In the genomic region with DNA sequence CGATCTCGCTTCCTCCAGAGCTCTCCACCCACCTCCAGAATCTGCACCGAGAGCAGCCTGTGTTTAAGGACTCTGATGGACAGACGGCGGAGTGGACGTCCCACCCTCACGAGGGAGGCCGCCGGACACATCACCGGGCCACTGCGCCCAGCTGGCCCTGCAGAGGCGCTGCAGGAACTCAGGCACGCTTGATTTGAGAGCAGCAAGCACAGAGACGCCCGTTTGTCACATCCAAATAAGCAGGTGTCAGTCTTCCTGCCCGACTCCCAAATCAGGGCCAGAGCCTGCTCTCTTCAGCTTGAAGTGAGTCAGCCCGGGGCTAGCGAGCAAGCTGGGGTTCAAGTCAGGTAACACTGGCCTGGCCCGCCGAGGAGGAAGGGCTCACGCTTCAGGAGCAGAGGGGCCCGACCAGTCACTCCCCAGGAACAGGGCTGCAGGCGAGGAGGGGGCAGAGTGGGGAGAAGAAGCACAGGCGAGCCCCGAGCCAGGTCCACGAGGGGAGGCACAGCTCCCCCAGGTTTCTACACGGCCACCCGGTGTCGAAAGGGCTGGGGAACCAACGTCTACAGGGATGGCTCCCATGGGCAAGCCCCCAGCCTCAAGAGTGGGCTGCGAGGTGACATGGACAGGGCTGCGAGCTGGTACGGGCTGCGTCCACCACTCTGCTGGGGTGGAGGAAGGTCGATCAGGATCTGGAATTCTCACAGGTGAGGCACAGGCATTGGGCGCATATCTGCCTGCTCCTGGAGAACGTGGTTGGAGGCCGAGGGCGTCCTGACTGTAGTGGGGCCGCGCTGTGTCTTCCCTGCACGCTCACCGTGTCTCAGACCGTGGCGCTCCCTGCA, we compare ENCODE assay signal across 18 cellular contexts. TPM values are rescaled to one million over a fixed set of nuclear protein-coding genes. Genes with fewer than 3 reads are reported as not detected.
DNase-seq lines count a peak whose midpoint lies in the region; ATAC-seq, FAIRE-seq and TF ChIP-seq lines count a peak whose summit lies in the region.
"Had no signal": no experiment of that assay in that cellular context is flagged by ENCODE, and none has a peak within 500 bp of the region (broad histone marks: within the 10 kb centered on the region; RNA-seq: fewer than 3 reads in every experiment).

No MANE protein-coding gene starts in this region.

- intact Hi-C loops in HepG2 (cut with micrococcal nuclease; ENCODE audit: unreplicated experiment) (no loop called here), spleen (cut with DNase I; ENCODE audit: low total_unique reads) (no loop called here)
- intact Hi-C loops in activated naive CD4-positive, alpha-beta T cell treated with anti-CD3 and anti-CD28 coated beads for 36 hours (cut with micrococcal nuclease), result no loop called here

- peak overlapping the region; percentile 55 for H3K4me3 ChIP-seq in OCI-LY3 (ENCODE audit: low read length)
- H3K4me3 ChIP-seq in HepG2 (replicated peaks in 1 of 3; ENCODE audit: insufficient read depth in 1 of 3, low read depth in 2 of 3, low read length in 3 of 3), result no peak overlapping the region
- H3K4me3 ChIP-seq in spleen, result peak overlapping the region in 2 of 8 donors; percentile 5 to 25
- H3K4me3 ChIP-seq: Peyer's patch had no signal

- no peak overlapping the region for H3K27ac Mint-ChIP-seq in activated naive CD4-positive, alpha-beta T cell treated with anti-CD3 and anti-CD28 coated beads for 36 hours

- H3K4me3 Mint-ChIP-seq in activated naive CD4-positive, alpha-beta T cell treated with anti-CD3 and anti-CD28 coated beads for 36 hours, result no peak overlapping the region

- ATAC-seq in HepG2 (peak; percentile 47), HG03521 (IDR thresholded peaks at IDR 0.05; ENCODE audit: unreplicated experiment) (no peak)

- TF ChIP-seq CTCF in GM10248 (IDR thresholded peaks at IDR 0.05; ENCODE audit: control extremely low read depth, extremely low read depth, low read depth, missing control alignments) (no peak), OCI-LY3 (IDR thresholded peaks at IDR 0.05; ENCODE audit: low read depth, low read length) (no peak; the same call in 1 of the 2 replicates), HepG2 (CRISPR knock-in tag; IDR thresholded peaks at IDR 0.05) (no peak), spleen (IDR thresholded peaks at IDR 0.05 in 8 of 11, conservative IDR thresholded peaks at IDR 0.05 in 3 of 11) (no peak), RWPE1 (conservative IDR thresholded peaks at IDR 0.05; ENCODE audit: low read depth) (no peak)

- no peaks in the 10 kb centered on the region for H4K20me1 ChIP-seq in OCI-LY3 (ENCODE audit: insufficient read depth, low read length)
- H4K20me1 ChIP-seq in HepG2 (ENCODE audit: insufficient read depth, low read length), result no peaks in the 10 kb centered on the region

- POLR2A ChIA-PET in GM10248 (lab: Yijun Ruan, JAX), result no interaction called here
- POLR2A ChIA-PET in HepG2 (lab: Yijun Ruan, JAX), result no interaction called here
- POLR2A ChIA-PET in RWPE1 (lab: Yijun Ruan, JAX; ENCODE audit: low non-redundant PET), result no interaction called here

- H3K27me3 ChIP-seq in OCI-LY3 (ENCODE audit: low read depth, low read length) (no peaks in the 10 kb centered on the region), HepG2 (ENCODE audit: control insufficient read depth in 1 of 2, insufficient read depth in 2 of 2, low read length in 2 of 2) (peaks cover 8 to 78% of the 10 kb centered on the region in 2 experiments), spleen (replicated peaks in 1 of 7) (peaks cover 0 to 40% (median 0%) of the 10 kb centered on the region in 7 donors)
- H3K27me3 ChIP-seq: BE2C, Peyer's patch had no signal

- H2AFZ ChIP-seq in OCI-LY3 (ENCODE audit: low read depth, low read length) (0 out of 2 replicates have a peak overlapping the region, but pooled peaks have one; percentile 15), HepG2 (ENCODE audit: low read length) (no peak overlapping the region)

- BruUV-seq in HepG2 (replicated peaks; lab: Mats Ljungman, UMichigan), result no TSS peak

- H3K4me1 ChIP-seq in OCI-LY3 (ENCODE audit: low read length), result peaks cover 55% of the 10 kb centered on the region
- H3K4me1 ChIP-seq in HepG2 (ENCODE audit: insufficient read depth, low read length), result no peaks in the 10 kb centered on the region
- H3K4me1 ChIP-seq in spleen, result peaks cover 14 to 49% (median 28%) of the 10 kb centered on the region in 6 donors
- H3K4me1 ChIP-seq: BE2C had no signal

- TF ChIP-seq EP300 in HepG2 (IDR thresholded peaks at IDR 0.05; ENCODE audit: low read depth in 2 of 2, low read length in 2 of 2), result no peak
- no peak for TF ChIP-seq EP300 in HepG2 (CRISPR knock-in tag; IDR thresholded peaks at IDR 0.05; ENCODE audit: borderline replicate concordance)

- FAIRE-seq in HepG2 (lab: Jason Lieb, UNC), result no peak

- in situ Hi-C loops in HepG2 (cut with HindIII; ENCODE audit: extremely low pct_ligation_motif_present, low pct_unique_long_range_greater_than_20kb), result no loop called here

- TF ChIP-seq POLR2A in HepG2 (IDR thresholded peaks at IDR 0.05; ENCODE audit: insufficient read depth in 1 of 2, low read depth in 2 of 2, low read length in 2 of 2), result no peak
- no peak for TF ChIP-seq POLR2A in spleen (IDR thresholded peaks at IDR 0.05)

- peak overlapping the region; percentile 59; the same call in 1 of the 2 replicates for H3K9ac ChIP-seq in OCI-LY3 (ENCODE audit: low read length)
- no peak overlapping the region for H3K9ac ChIP-seq in HepG2 (ENCODE audit: insufficient read depth, low read depth, low read length)

- 32% methylated on average over 5 of the region's 45 CpGs for WGBS in HepG2 (ENCODE audit: low lambda C conversion rate)
- WGBS in spleen, 5 donors, result 85 to 90% (median 86%) methylated on average over 35 to 45 of the region's 45 CpGs

- CTCF ChIA-PET in GM10248 (lab: Yijun Ruan, JAX), result interaction anchor here (1.5 kb wide), 1 partner anchor 242 kb away, joined by 3 read pairs; no protein-coding TSS in a partner anchor
- CTCF ChIA-PET in HepG2 (lab: Yijun Ruan, JAX; ENCODE audit: low intra/inter-chr PET ratio, low total read pairs), result no interaction called here
- CTCF ChIA-PET in activated naive CD4-positive, alpha-beta T cell treated with anti-CD3 and anti-CD28 coated beads for 36 hours (lab: Charles Lee), result no interaction called here
- CTCF ChIA-PET in RWPE1 (lab: Yijun Ruan, JAX), result no interaction called here

- H3K9me3 Mint-ChIP-seq in activated naive CD4-positive, alpha-beta T cell treated with anti-CD3 and anti-CD28 coated beads for 36 hours, result no peaks in the 10 kb centered on the region

- peaks cover 6% of the 10 kb centered on the region for H3K4me1 Mint-ChIP-seq in activated naive CD4-positive, alpha-beta T cell treated with anti-CD3 and anti-CD28 coated beads for 36 hours (ENCODE audit: low read depth)

- peak; percentile 62 for DNase-seq in GM10248 (ENCODE audit: extremely low spot score)
- DNase-seq in HepG2 (ENCODE audit: low spot score), result no peak
- peak; percentile 75 for DNase-seq in spleen
- no peak for DNase-seq in activated naive CD4-positive, alpha-beta T cell treated with anti-CD3 and anti-CD28 coated beads for 36 hours
- no peak for DNase-seq in RWPE1 (ENCODE audit: low spot score)
- DNase-seq in globus pallidus (ENCODE audit: low spot score), result no peak
- DNase-seq: BE2C, H7, KBM-7, NCI-H1092, NCI-H187 treated with DMSO at 0.1 percent for 48 hours, NCI-H2171, NCI-H446 treated with DMSO at 0.1 percent for 48 hours, NCI-H748 treated with DMSO at 0.1 percent for 48 hours, SHP77 had no signal

- H3K27ac ChIP-seq in OCI-LY3 (ENCODE audit: low read length) (no peak overlapping the region), HepG2 (ENCODE audit: extremely low read length, insufficient read depth, low read length) (no peak overlapping the region), spleen (no peak overlapping the region), RWPE1 (no peak overlapping the region)

- H3K79me2 ChIP-seq in OCI-LY3 (ENCODE audit: low read length), result no peaks in the 10 kb centered on the region
- H3K79me2 ChIP-seq in HepG2 (ENCODE audit: insufficient read depth, low read length), result no peaks in the 10 kb centered on the region

- H3K36me3 Mint-ChIP-seq in activated naive CD4-positive, alpha-beta T cell treated with anti-CD3 and anti-CD28 coated beads for 36 hours (ENCODE audit: low read depth), result no peaks in the 10 kb centered on the region

- H3K9me3 ChIP-seq in OCI-LY3 (ENCODE audit: insufficient read depth, low read length) (no peaks in the 10 kb centered on the region), HepG2 (ENCODE audit: low read length) (no peaks in the 10 kb centered on the region), spleen (no peaks in the 10 kb centered on the region)
- H3K9me3 ChIP-seq: BE2C, Peyer's patch had no signal

- TF ChIP-seq RAD21 in HepG2 (CRISPR knock-in tag; IDR thresholded peaks at IDR 0.05), result no peak

- H3K27me3 Mint-ChIP-seq in activated naive CD4-positive, alpha-beta T cell treated with anti-CD3 and anti-CD28 coated beads for 36 hours (ENCODE audit: low read depth), result peaks cover 7% of the 10 kb centered on the region

- H3K36me3 ChIP-seq in OCI-LY3 (replicated peaks; ENCODE audit: low read depth, low read length), result no peaks in the 10 kb centered on the region
- no peaks in the 10 kb centered on the region for H3K36me3 ChIP-seq in HepG2 (replicated peaks in 1 of 2; ENCODE audit: control insufficient read depth in 1 of 2, insufficient read depth in 2 of 2, low read length in 2 of 2)
- no peaks in the 10 kb centered on the region for H3K36me3 ChIP-seq in spleen
- H3K36me3 ChIP-seq: BE2C, Peyer's patch had no signal

- H3K4me2 ChIP-seq in OCI-LY3 (ENCODE audit: low read length) (peak overlapping the region; percentile 67), HepG2 (ENCODE audit: low read depth, low read length) (no peak overlapping the region)

RNA-seq across cellular contexts. Expression of a gene that starts 52.5 kb away (rescaled TPM):
- total RNA-seq in HepG2 (2016; rRNA removed; fragmentation: Illumina TruSeq; extraction: Trizol) (9.9 and 11.0 TPM in 2 replicates), spleen (10 to 100 TPM; 24.5 to 54.6 (median 30.5) TPM)
- 3.1 and 4.7 TPM in 2 replicates for total RNA-seq in HepG2 (2016; cell fraction: cytosol; rRNA removed; fragmentation: Illumina TruSeq; extraction: Trizol; ENCODE audit: low read depth)
- total RNA-seq in HepG2 (2016; cell fraction: insoluble cytoplasmic fraction; rRNA removed; fragmentation: Illumina TruSeq; extraction: Trizol), result 9.0 and 10.9 TPM in 2 replicates
- 4.2 and 4.6 TPM in 2 replicates for total RNA-seq in HepG2 (2016; cell fraction: membrane; rRNA removed; fragmentation: Illumina TruSeq; extraction: Trizol)
- 8.1 and 9.4 TPM in 2 replicates for total RNA-seq in HepG2 (2016; cell fraction: nucleus; rRNA removed; fragmentation: Illumina TruSeq; extraction: Trizol)
- polyA plus RNA-seq in HepG2 (2011; rRNA removed) (6.9 and 8.0 TPM in 2 replicates), spleen (10 to 100 TPM; 13.6 to 20.8 (median 18.0) TPM)
- 4.9 and 6.4 TPM in 2 replicates for polyA plus RNA-seq in HepG2 (2011; cell fraction: cytosol; rRNA removed)
- polyA plus RNA-seq in HepG2 (2011; cell fraction: nucleus; rRNA removed), result 14.1 and 18.1 TPM in 2 replicates
- 5.4 and 8.7 TPM in 2 replicates for polyA plus RNA-seq in HepG2 (2012)
- 0.57 and 0.62 TPM in 2 replicates for polyA plus RNA-seq in HepG2 (2016; cell fraction: cytosol; fragmentation: Illumina TruSeq; extraction: Trizol; ENCODE audit: low read depth)
- polyA plus RNA-seq in HepG2 (2016; cell fraction: insoluble cytoplasmic fraction; fragmentation: Illumina TruSeq; extraction: Trizol; ENCODE audit: low read depth), result 9.2 and 9.6 TPM in 2 replicates
- 1.5 and 1.8 TPM in 2 replicates for polyA plus RNA-seq in HepG2 (2016; cell fraction: membrane; fragmentation: Illumina TruSeq; extraction: Trizol; ENCODE audit: low read depth)
- 12.6 and 13.4 TPM in 2 replicates for polyA plus RNA-seq in HepG2 (2016; cell fraction: nucleus; fragmentation: Illumina TruSeq; extraction: Trizol; ENCODE audit: insufficient read depth, low read depth)
- 12.3 and 14.8 TPM in 2 replicates for polyA minus RNA-seq in HepG2 (2011; rRNA and poly(A)+ RNA removed; ENCODE audit: low replicate concordance)
- polyA minus RNA-seq in HepG2 (2011; cell fraction: cytosol; rRNA and poly(A)+ RNA removed), result 5.7 and 6.2 TPM in 2 replicates
- 11.6 and 14.5 TPM in 2 replicates for polyA minus RNA-seq in HepG2 (2011; cell fraction: nucleus; rRNA and poly(A)+ RNA removed)
- total RNA-seq in activated naive CD4-positive, alpha-beta T cell treated with anti-CD3 and anti-CD28 coated beads for 36 hours, result 10 to 100 TPM; 28.0 to 29.1 TPM

Comparison
In these comparisons a context has a peak if more than half of its experiments do, and no peak if none do; other contexts are left out.
1. DNase-seq: peak in GM10248 (single experiment) and spleen (single experiment); none in HepG2 (single experiment), activated naive CD4-positive, alpha-beta T cell treated with anti-CD3 and anti-CD28 coated beads for 36 hours (single experiment), RWPE1 (single experiment) and globus pallidus (single experiment).